In genomic region chr20:17904027-17904426, GRCh38 we compare ENCODE assay signal across 11 cellular contexts.
DNase-seq lines count a peak whose midpoint lies in the region; ATAC-seq and TF ChIP-seq lines count a peak whose summit lies in the region.
"Had no signal": no experiment of that assay in that cellular context is flagged by ENCODE, and none has a peak within 500 bp of the region (broad histone marks: within the 10 kb centered on the region; RNA-seq: fewer than 3 reads in every experiment).

No MANE protein-coding gene starts in this region.

- H3K9me3 Mint-ChIP-seq in stimulated activated effector memory CD8-positive, alpha-beta T cell treated with anti-CD3 and anti-CD28 coated beads, Interleukin-12 subunit alpha, Interleukin-12 subunit beta, amount 100 ng/mL, for 72 hours: no peaks in the 10 kb centered on the region
- H3K9me3 Mint-ChIP-seq: activated T-helper 2 cell treated with anti-CD3 and anti-CD28 coated beads, Interferon-gamma antibody, Interleukin-2, Interleukin-4, amounts not matched to agents 10 μg/mL and 5 μg/mL and 100 μg/mL, durations not matched to agents 14 hours and 24 hours and 36 hours had no signal

- H3K9me3 ChIP-seq in suprapubic skin (no peaks in the 10 kb centered on the region), spleen (no peaks in the 10 kb centered on the region)

- no peaks in the 10 kb centered on the region for H3K27me3 ChIP-seq in suprapubic skin
- no peaks in the 10 kb centered on the region for H3K27me3 ChIP-seq in spleen (replicated peaks in 1 of 7)

- no peak for TF ChIP-seq EP300 in suprapubic skin (IDR thresholded peaks at IDR 0.05)

- peak overlapping the region; percentile 36 for H3K4me3 Mint-ChIP-seq in stimulated activated effector memory CD8-positive, alpha-beta T cell treated with anti-CD3 and anti-CD28 coated beads, Interleukin-12 subunit alpha, Interleukin-12 subunit beta, amount 100 ng/mL, for 72 hours

- no peak overlapping the region for H3K4me3 ChIP-seq in suprapubic skin
- H3K4me3 ChIP-seq in spleen: no peak overlapping the region
- H3K4me3 ChIP-seq: coronary artery had no signal

- no peaks in the 10 kb centered on the region for H3K4me1 ChIP-seq in suprapubic skin
- peaks cover 0 to 44% (median 0%) of the 10 kb centered on the region in 6 donors for H3K4me1 ChIP-seq in spleen

- H3K36me3 Mint-ChIP-seq in stimulated activated effector memory CD8-positive, alpha-beta T cell treated with anti-CD3 and anti-CD28 coated beads, Interleukin-12 subunit alpha, Interleukin-12 subunit beta, amount 100 ng/mL, for 72 hours: no peaks in the 10 kb centered on the region

- ATAC-seq in GM18907 (IDR thresholded peaks at IDR 0.05; ENCODE audit: unreplicated experiment) (peak; percentile 87), GM21786 (IDR thresholded peaks at IDR 0.05; ENCODE audit: unreplicated experiment) (peak; percentile 70), HG03442 (IDR thresholded peaks at IDR 0.05; ENCODE audit: unreplicated experiment) (peak; percentile 82)
- peak; percentile 98 for ATAC-seq in stimulated activated effector memory CD8-positive, alpha-beta T cell treated with anti-CD3 and anti-CD28 coated beads, Interleukin-12 subunit alpha, Interleukin-12 subunit beta, amount 100 ng/mL, for 72 hours
- ATAC-seq: right cardiac atrium had no signal

- no peak overlapping the region for H3K27ac Mint-ChIP-seq in stimulated activated effector memory CD8-positive, alpha-beta T cell treated with anti-CD3 and anti-CD28 coated beads, Interleukin-12 subunit alpha, Interleukin-12 subunit beta, amount 100 ng/mL, for 72 hours
- H3K27ac Mint-ChIP-seq: activated T-helper 2 cell treated with anti-CD3 and anti-CD28 coated beads, Interferon-gamma antibody, Interleukin-2, Interleukin-4, amounts not matched to agents 10 μg/mL and 5 μg/mL and 100 μg/mL, durations not matched to agents 14 hours and 24 hours and 36 hours had no signal

- TF ChIP-seq POLR2A in suprapubic skin (IDR thresholded peaks at IDR 0.05) (no peak), spleen (IDR thresholded peaks at IDR 0.05) (no peak)

- no peaks in the 10 kb centered on the region for H3K36me3 ChIP-seq in suprapubic skin
- no peaks in the 10 kb centered on the region for H3K36me3 ChIP-seq in spleen

- DNase-seq in stimulated activated effector memory CD8-positive, alpha-beta T cell treated with anti-CD3 and anti-CD28 coated beads, Interleukin-12 subunit alpha, Interleukin-12 subunit beta, amount 100 ng/mL, for 72 hours (ENCODE audit: low spot score in 2 of 2): peak in 1 of 2 donors; percentile 58
- DNase-seq in suprapubic skin (ENCODE audit: low spot score in 2 of 2) (no peak), NCI-H1436 treated with DMSO at 0.1 percent for 48 hours (lab: John Stamatoyannopoulos, UW) (no peak), spleen (no peak)
- DNase-seq: OCI-M1, right cardiac atrium had no signal

- H3K4me1 Mint-ChIP-seq in stimulated activated effector memory CD8-positive, alpha-beta T cell treated with anti-CD3 and anti-CD28 coated beads, Interleukin-12 subunit alpha, Interleukin-12 subunit beta, amount 100 ng/mL, for 72 hours: peaks cover 18% of the 10 kb centered on the region

- 61% methylated on average over 3 of the region's 3 CpGs for WGBS in suprapubic skin
- 40 to 85% (median 63%) methylated on average over 3 of the region's 3 CpGs for WGBS in spleen, 5 donors

- intact Hi-C loops in spleen (cut with DNase I; ENCODE audit: low total_unique reads): loop anchor here (10.0 kb wide), 1 partner anchor 369 kb away; the partner anchor contains the start of gene BFSP1

- TF ChIP-seq CTCF in suprapubic skin (IDR thresholded peaks at IDR 0.05): no peak
- no peak for TF ChIP-seq CTCF in spleen (IDR thresholded peaks at IDR 0.05 in 8 of 11, conservative IDR thresholded peaks at IDR 0.05 in 3 of 11)

- H3K27ac ChIP-seq in suprapubic skin (no peak overlapping the region), spleen (no peak overlapping the region)
- H3K27ac ChIP-seq: coronary artery had no signal
